Comparison of ENCODE assay signal across 18 cellular contexts in genomic region chr20:12110711-12111110, GRCh38.
"Had no signal": no experiment of that assay in that cellular context is flagged by ENCODE, and none has a peak within 500 bp of the region (broad histone marks: within the 10 kb centered on the region; RNA-seq: fewer than 3 reads in every experiment).

No MANE protein-coding gene starts in this region.

- FAIRE-seq: kidney had no signal

- H3K36me3 ChIP-seq: breast epithelium, left lung, suprapubic skin had no signal

- H3K4me3 ChIP-seq: breast epithelium, left lung, skin epidermis, suprapubic skin had no signal

- H3K9me3 ChIP-seq: suprapubic skin had no signal

- H3K27me3 ChIP-seq: breast epithelium, left lung, suprapubic skin had no signal

- DNase-seq: activated CD4-positive, alpha-beta T cell treated with anti-CD3 and anti-CD28 coated beads, Interleukin-2, amount 10 ng/mL, durations not matched to agents 7 days and 5 days; activated CD8-positive, alpha-beta memory T cell treated with anti-CD3 and anti-CD28 coated beads, Interleukin-2, amount 50 U/mL, for 48 hours; activated gamma-delta T cell; activated T-cell treated with anti-CD3 and anti-CD28 coated beads, Interleukin-2, amount 50 U/mL, for 72 hours; amniotic stem cell; endodermal cell; hippocampal formation; kidney; left lung; mammary epithelial cell; naive thymus-derived CD8-positive, alpha-beta T cell; stimulated activated CD4-positive, alpha-beta T cell treated with anti-CD3 and anti-CD28 coated beads, Interleukin-4, amount 100 ng/mL, for 4 hours; stimulated activated CD8-positive, alpha-beta memory T cell treated with anti-CD3 and anti-CD28 coated beads, Interleukin-4, amount 100 ng/mL, for 48 hours; trophoblast cell had no signal

- ATAC-seq: activated naive CD4-positive, alpha-beta T cell treated with anti-CD3 and anti-CD28 coated beads, Interleukin-2, amount 50 U/mL, for 72 hours; activated T-cell treated with anti-CD3 and anti-CD28 coated beads, Interleukin-2, amount 50 U/mL, for 72 hours; left lung; naive thymus-derived CD8-positive, alpha-beta T cell had no signal

- H3K27ac ChIP-seq: breast epithelium, left lung, skin epidermis, suprapubic skin had no signal
